Comparison of ENCODE assay signal across 23 cellular contexts in genomic region chr17:2202302-2202995, GRCh38.
DNase-seq lines count a peak whose midpoint lies in the region; ATAC-seq, FAIRE-seq and TF ChIP-seq lines count a peak whose summit lies in the region.
"Had no signal": no experiment of that assay in that cellular context is flagged by ENCODE, and none has a peak within 500 bp of the region (broad histone marks: within the 10 kb centered on the region; RNA-seq: fewer than 3 reads in every experiment).

No MANE protein-coding gene starts in this region.

- H3K4me1 ChIP-seq in DND-41 (ENCODE audit: insufficient read depth, low read length) (peaks cover 16% of the 10 kb centered on the region), pancreas (peaks cover 7 to 28% (median 18%) of the 10 kb centered on the region in 3 donors), osteoblast (ENCODE audit: insufficient read depth, low read length) (no peaks in the 10 kb centered on the region)

- peak; percentile 78 for ATAC-seq in DND-41 (ENCODE audit: insufficient read depth, low read depth)
- peak; percentile 44 for ATAC-seq in activated naive CD8-positive, alpha-beta T cell treated with anti-CD3 and anti-CD28 coated beads, Interleukin-2, amount 10 ng/mL, durations not matched to agents 7 days and 5 days (ENCODE audit: low read depth)
- peak; percentile 94 to 97 (median 95) for ATAC-seq in pancreas
- ATAC-seq: K562 had no signal

- no peak for FAIRE-seq in pancreas (lab: Jason Lieb, UNC)
- FAIRE-seq: GM12891, K562 had no signal

- H3K27ac Mint-ChIP-seq in activated CD4-positive, alpha-beta T cell treated with anti-CD3 and anti-CD28 coated beads, Interleukin-2, amount 10 ng/mL, durations not matched to agents 7 days and 5 days: peak overlapping the region; percentile 85
- peak overlapping the region; percentile 88 for H3K27ac Mint-ChIP-seq in activated naive CD8-positive, alpha-beta T cell treated with anti-CD3 and anti-CD28 coated beads, Interleukin-2, amount 10 ng/mL, durations not matched to agents 7 days and 5 days

- H4K20me1 ChIP-seq in DND-41 (ENCODE audit: insufficient read depth, low read length) (no peaks in the 10 kb centered on the region; the same call in 1 of the 2 replicates), osteoblast (ENCODE audit: insufficient read depth, low read length) (no peaks in the 10 kb centered on the region)

- no peak overlapping the region for H3K9ac ChIP-seq in DND-41 (ENCODE audit: low read depth, low read length)
- H3K9ac ChIP-seq: BLaER1 treated with 17β-estradiol and CSF1 and Interleukin-3, amounts not matched to agents 10 nM and 100 nM had no signal

- intact Hi-C loops in pancreas (cut with DNase I): no loop called here

- no peaks in the 10 kb centered on the region for H3K27me3 ChIP-seq in DND-41 (ENCODE audit: insufficient read depth, low read length, poor library complexity)
- H3K27me3 ChIP-seq in pancreas: no peaks in the 10 kb centered on the region
- no peaks in the 10 kb centered on the region for H3K27me3 ChIP-seq in osteoblast (ENCODE audit: insufficient read depth, low read length)
- H3K27me3 ChIP-seq: BLaER1 treated with 17β-estradiol and CSF1 and Interleukin-3, amounts not matched to agents 10 nM and 100 nM; esophagus muscularis mucosa; spleen; thyroid gland had no signal

- peak overlapping the region; percentile 39 for H3K27ac ChIP-seq in DND-41 (ENCODE audit: low read length)
- peak overlapping the region; percentile 7 to 89 (median 64) for H3K27ac ChIP-seq in pancreas
- H3K27ac ChIP-seq in osteoblast (ENCODE audit: low read depth, low read length): no peak overlapping the region
- H3K27ac ChIP-seq: BLaER1 treated with 17β-estradiol and CSF1 and Interleukin-3, amounts not matched to agents 10 nM and 100 nM; esophagus muscularis mucosa; thyroid gland had no signal

- H3K36me3 ChIP-seq in DND-41 (ENCODE audit: insufficient read depth, low read length) (peaks cover 13% of the 10 kb centered on the region), pancreas (no peaks in the 10 kb centered on the region), osteoblast (ENCODE audit: insufficient read depth, low read length) (peaks cover 13% of the 10 kb centered on the region)
- H3K36me3 ChIP-seq: thyroid gland had no signal

- no peak for DNase-seq in activated CD4-positive, alpha-beta T cell treated with anti-CD3 and anti-CD28 coated beads, Interleukin-2, amount 10 ng/mL, durations not matched to agents 7 days and 5 days
- no peak for DNase-seq in activated CD4-positive, alpha-beta T cell treated with anti-CD3 and anti-CD28 coated beads, Interleukin-2, amount 50 U/mL, for 48 hours
- DNase-seq in DND-41 (no peak), pancreas (peak in 4 of 6 donors; percentile 46 to 82 (median 80)), NCI-H774 (lab: John Stamatoyannopoulos, UW) (no peak), EL (no peak), osteoblast (ENCODE audit: insufficient read length, low spot score, missing footprints) (no peak)
- no peak for DNase-seq in activated naive CD8-positive, alpha-beta T cell treated with anti-CD3 and anti-CD28 coated beads, Interleukin-2, amount 10 ng/mL, durations not matched to agents 7 days and 5 days
- DNase-seq: amniotic stem cell; central memory CD4-positive, alpha-beta T cell; DMS 273 treated with DMSO at 0.1 percent for 48 hours; effector CD4-positive, alpha-beta T cell; GF-D8; NCI-H1048; NCI-H524 treated with DMSO at 0.1 percent for 48 hours; posterior cingulate gyrus; spleen; stimulated activated CD8-positive, alpha-beta memory T cell treated with anti-CD3 and anti-CD28 coated beads, Interleukin-4, amount 100 ng/mL, for 48 hours; thyroid gland had no signal

- H3K9me3 ChIP-seq in DND-41 (ENCODE audit: insufficient read depth, low read length, severe bottlenecking) (no peaks in the 10 kb centered on the region), pancreas (no peaks in the 10 kb centered on the region), osteoblast (ENCODE audit: low read depth, low read length) (no peaks in the 10 kb centered on the region)
- H3K9me3 ChIP-seq: BLaER1 treated with 17β-estradiol and CSF1 and Interleukin-3, amounts not matched to agents 10 nM and 100 nM; esophagus muscularis mucosa; spleen; thyroid gland had no signal

- no peaks in the 10 kb centered on the region for H3K9me3 Mint-ChIP-seq in activated CD4-positive, alpha-beta T cell treated with anti-CD3 and anti-CD28 coated beads, Interleukin-2, amount 10 ng/mL, durations not matched to agents 7 days and 5 days
- H3K9me3 Mint-ChIP-seq in activated naive CD8-positive, alpha-beta T cell treated with anti-CD3 and anti-CD28 coated beads, Interleukin-2, amount 10 ng/mL, durations not matched to agents 7 days and 5 days: no peaks in the 10 kb centered on the region

- peaks cover 45% of the 10 kb centered on the region for H3K4me1 Mint-ChIP-seq in activated CD4-positive, alpha-beta T cell treated with anti-CD3 and anti-CD28 coated beads, Interleukin-2, amount 10 ng/mL, durations not matched to agents 7 days and 5 days
- peaks cover 43% of the 10 kb centered on the region for H3K4me1 Mint-ChIP-seq in activated naive CD8-positive, alpha-beta T cell treated with anti-CD3 and anti-CD28 coated beads, Interleukin-2, amount 10 ng/mL, durations not matched to agents 7 days and 5 days

- no peak overlapping the region for H3K4me3 ChIP-seq in DND-41 (ENCODE audit: low read depth in 1 of 2, low read length in 2 of 2)
- H3K4me3 ChIP-seq in pancreas: no peak overlapping the region
- no peak overlapping the region for H3K4me3 ChIP-seq in osteoblast (ENCODE audit: insufficient read depth, low read length)
- H3K4me3 ChIP-seq: BLaER1 treated with 17β-estradiol and CSF1 and Interleukin-3, amounts not matched to agents 10 nM and 100 nM; esophagus muscularis mucosa; K562; spleen; thyroid gland had no signal

- H2AFZ ChIP-seq in DND-41 (ENCODE audit: low read depth, low read length) (no peak overlapping the region), osteoblast (ENCODE audit: low read length) (no peak overlapping the region)

- H3K27me3 Mint-ChIP-seq in activated CD4-positive, alpha-beta T cell treated with anti-CD3 and anti-CD28 coated beads, Interleukin-2, amount 10 ng/mL, durations not matched to agents 7 days and 5 days: no peaks in the 10 kb centered on the region
- no peaks in the 10 kb centered on the region for H3K27me3 Mint-ChIP-seq in activated naive CD8-positive, alpha-beta T cell treated with anti-CD3 and anti-CD28 coated beads, Interleukin-2, amount 10 ng/mL, durations not matched to agents 7 days and 5 days

- peak overlapping the region; percentile 36 for H3K4me3 Mint-ChIP-seq in activated CD4-positive, alpha-beta T cell treated with anti-CD3 and anti-CD28 coated beads, Interleukin-2, amount 10 ng/mL, durations not matched to agents 7 days and 5 days
- H3K4me3 Mint-ChIP-seq in activated naive CD8-positive, alpha-beta T cell treated with anti-CD3 and anti-CD28 coated beads, Interleukin-2, amount 10 ng/mL, durations not matched to agents 7 days and 5 days: peak overlapping the region; percentile 76

- peaks cover 25% of the 10 kb centered on the region for H3K36me3 Mint-ChIP-seq in activated CD4-positive, alpha-beta T cell treated with anti-CD3 and anti-CD28 coated beads, Interleukin-2, amount 10 ng/mL, durations not matched to agents 7 days and 5 days (ENCODE audit: low read depth)
- H3K36me3 Mint-ChIP-seq in activated naive CD8-positive, alpha-beta T cell treated with anti-CD3 and anti-CD28 coated beads, Interleukin-2, amount 10 ng/mL, durations not matched to agents 7 days and 5 days: peaks cover 24% of the 10 kb centered on the region

- CTCF ChIA-PET in activated CD4-positive, alpha-beta T cell treated with anti-CD3 and anti-CD28 coated beads, Interleukin-2, amount 10 ng/mL, durations not matched to agents 7 days and 5 days (lab: Charles Lee): interaction anchor here (0.6 to 4.0 kb wide), 5 partner anchors 12 to 52 kb away, joined by 3 to 12 read pairs (median 6); no protein-coding TSS in a partner anchor

- TF ChIP-seq CTCF in DND-41 (IDR thresholded peaks at IDR 0.05; ENCODE audit: borderline replicate concordance, extremely low read depth, low read length, poor library complexity, severe bottlenecking): no peak
- TF ChIP-seq CTCF in pancreas (IDR thresholded peaks at IDR 0.05): no peak
- no peak for TF ChIP-seq CTCF in osteoblast (IDR thresholded peaks at IDR 0.05; ENCODE audit: extremely low read depth, low read depth, low read length)

- H3K79me2 ChIP-seq in DND-41 (ENCODE audit: insufficient read depth, low read length): peaks cover 4% of the 10 kb centered on the region; the same call in 1 of the 2 replicates
- peaks cover 3% of the 10 kb centered on the region for H3K79me2 ChIP-seq in osteoblast (ENCODE audit: insufficient read depth, low read length)

- WGBS in pancreas, 2 donors: 15 to 22% methylated on average over 5 of the region's 5 CpGs

- POLR2A ChIA-PET in activated CD4-positive, alpha-beta T cell treated with anti-CD3 and anti-CD28 coated beads, Interleukin-2, amount 10 ng/mL, durations not matched to agents 7 days and 5 days (lab: Charles Lee): no interaction called here
- POLR2A ChIA-PET in activated naive CD8-positive, alpha-beta T cell treated with anti-CD3 and anti-CD28 coated beads, Interleukin-2, amount 10 ng/mL, durations not matched to agents 7 days and 5 days (lab: Charles Lee): interaction anchor here (2.6 kb wide), 1 partner anchor 11 kb away, joined by 12 read pairs; no protein-coding TSS in a partner anchor

- H3K4me2 ChIP-seq in DND-41 (ENCODE audit: insufficient read depth, low read length): no peak overlapping the region
- H3K4me2 ChIP-seq in osteoblast (ENCODE audit: insufficient read depth, low read length): no peak overlapping the region
- H3K4me2 ChIP-seq: BLaER1 treated with 17β-estradiol and CSF1 and Interleukin-3, amounts not matched to agents 10 nM and 100 nM had no signal

Comparison
In these comparisons a context has a peak if more than half of its experiments do, and no peak if none do; other contexts are left out.
1. DNase-seq: peak in pancreas (4 of 6); none in activated CD4-positive, alpha-beta T cell treated with anti-CD3 and anti-CD28 coated beads, Interleukin-2, amount 10 ng/mL, durations not matched to agents 7 days and 5 days (single experiment), activated CD4-positive, alpha-beta T cell treated with anti-CD3 and anti-CD28 coated beads, Interleukin-2, amount 50 U/mL, for 48 hours (0 of 2), DND-41 (single experiment), activated naive CD8-positive, alpha-beta T cell treated with anti-CD3 and anti-CD28 coated beads, Interleukin-2, amount 10 ng/mL, durations not matched to agents 7 days and 5 days (single experiment), NCI-H774 (single experiment), EL (single experiment) and osteoblast (single experiment).
2. ATAC-seq: peak in every context shown above with its lines; median percentile 95 in pancreas; 78 in DND-41; 44 in activated naive CD8-positive, alpha-beta T cell treated with anti-CD3 and anti-CD28 coated beads, Interleukin-2, amount 10 ng/mL, durations not matched to agents 7 days and 5 days.